Comparison of ENCODE assay signal across 8 cellular contexts in genomic region chr14:51860164-51860835, GRCh38. TPM values are rescaled to one million over a fixed set of nuclear protein-coding genes. Genes with fewer than 3 reads are reported as not detected.
DNase-seq lines count a peak whose midpoint lies in the region; ATAC-seq and TF ChIP-seq lines count a peak whose summit lies in the region.

TSS of gene GNG2 (plus strand) at chr14:51860612. CDS start at chr14:51950679, 90,067 bp downstream.

- no peaks in the 10 kb centered on the region for H3K36me3 ChIP-seq in psoas muscle (ENCODE audit: insufficient read depth in 1 of 2, low read depth in 1 of 2)

- ATAC-seq in HG02588 (IDR thresholded peaks at IDR 0.05; ENCODE audit: unreplicated experiment), result peak; percentile 90
- ATAC-seq in left ventricle myocardium superior, result peak; percentile 100
- peak; percentile 65 to 96 (median 88) for ATAC-seq in psoas muscle

- peaks cover 42% of the 10 kb centered on the region for H3K4me1 Mint-ChIP-seq in T-helper 1 cell treated with Interleukin-12 subunit alpha and Interleukin-12 subunit beta and Interleukin-4 antibody, amounts not matched to agents 30 μg/mL and 1 μg/mL, for 36 hours (ENCODE audit: low read depth)

- H3K27me3 Mint-ChIP-seq in T-helper 1 cell treated with Interleukin-12 subunit alpha and Interleukin-12 subunit beta and Interleukin-4 antibody, amounts not matched to agents 30 μg/mL and 1 μg/mL, for 36 hours (ENCODE audit: low read depth), result no peaks in the 10 kb centered on the region

- peak within 1 kb of the TSS; percentile 94 for H3K27ac Mint-ChIP-seq in T-helper 1 cell treated with Interleukin-12 subunit alpha and Interleukin-12 subunit beta and Interleukin-4 antibody, amounts not matched to agents 30 μg/mL and 1 μg/mL, for 36 hours

- no peaks in the 10 kb centered on the region for H3K9me3 Mint-ChIP-seq in T-helper 1 cell treated with Interleukin-12 subunit alpha and Interleukin-12 subunit beta and Interleukin-4 antibody, amounts not matched to agents 30 μg/mL and 1 μg/mL, for 36 hours

- H3K4me3 Mint-ChIP-seq in T-helper 1 cell treated with Interleukin-12 subunit alpha and Interleukin-12 subunit beta and Interleukin-4 antibody, amounts not matched to agents 30 μg/mL and 1 μg/mL, for 36 hours, result peak within 1 kb of the TSS; percentile 95

- peak within 1 kb of the TSS; percentile 61 for H3K4me3 ChIP-seq in psoas muscle

- TF ChIP-seq CTCF in GM10266 (IDR thresholded peaks at IDR 0.05; ENCODE audit: control insufficient read depth, insufficient read depth, low read depth, missing control alignments), result no peak
- TF ChIP-seq CTCF in psoas muscle (IDR thresholded peaks at IDR 0.05), result no peak

- 3 to 4% (median 4%) methylated on average over 20 to 22 of the region's 22 CpGs for WGBS in psoas muscle, 3 donors

- H3K27me3 ChIP-seq in psoas muscle (ENCODE audit: insufficient read depth in 3 of 3, low read length in 2 of 3), result peaks cover 0 to 5% (median 3%) of the 10 kb centered on the region in 3 donors

- H3K27ac ChIP-seq in psoas muscle, result no peak within 1 kb of the TSS

- DNase-seq in GM10266 (ENCODE audit: extremely low spot score) (peak; percentile 53), NCI-H128 (lab: John Stamatoyannopoulos, UW; ENCODE audit: unreplicated experiment) (peak; percentile 24), amniotic epithelial cell (ENCODE audit: low read depth) (peak; percentile 79), left ventricle myocardium superior (peak; percentile 91), psoas muscle (peak; percentile 79 to 86), ureter (ENCODE audit: low spot score) (peak; percentile 86)

- peaks cover 18% of the 10 kb centered on the region for H3K36me3 Mint-ChIP-seq in T-helper 1 cell treated with Interleukin-12 subunit alpha and Interleukin-12 subunit beta and Interleukin-4 antibody, amounts not matched to agents 30 μg/mL and 1 μg/mL, for 36 hours (ENCODE audit: low read depth)

- H3K9me3 ChIP-seq in psoas muscle, result no peaks in the 10 kb centered on the region

- no peaks in the 10 kb centered on the region for H3K4me1 ChIP-seq in psoas muscle

- intact Hi-C loops in left ventricle myocardium superior (cut with micrococcal nuclease) (no loop called here), psoas muscle (cut with DNase I) (no loop called here)

RNA-seq across cellular contexts. Expression of gene GNG2, which starts in this region (rescaled TPM):
- total RNA-seq in left ventricle myocardium superior (10.3 TPM), psoas muscle (1 to 10 TPM; 2.1 to 8.2 (median 5.3) TPM), ureter (10.0 TPM)
- 1 to 10 TPM; 1.4 to 1.7 (median 1.6) TPM for polyA plus RNA-seq in psoas muscle

Comparison
In these comparisons a context has a peak if more than half of its experiments do, and no peak if none do; other contexts are left out.
1. DNase-seq: peak in every context shown above with its lines; median percentile 91 in left ventricle myocardium superior; 86 in ureter; 82 in psoas muscle; 79 in amniotic epithelial cell; 53 in GM10266; 24 in NCI-H128.